In the genomic region with DNA sequence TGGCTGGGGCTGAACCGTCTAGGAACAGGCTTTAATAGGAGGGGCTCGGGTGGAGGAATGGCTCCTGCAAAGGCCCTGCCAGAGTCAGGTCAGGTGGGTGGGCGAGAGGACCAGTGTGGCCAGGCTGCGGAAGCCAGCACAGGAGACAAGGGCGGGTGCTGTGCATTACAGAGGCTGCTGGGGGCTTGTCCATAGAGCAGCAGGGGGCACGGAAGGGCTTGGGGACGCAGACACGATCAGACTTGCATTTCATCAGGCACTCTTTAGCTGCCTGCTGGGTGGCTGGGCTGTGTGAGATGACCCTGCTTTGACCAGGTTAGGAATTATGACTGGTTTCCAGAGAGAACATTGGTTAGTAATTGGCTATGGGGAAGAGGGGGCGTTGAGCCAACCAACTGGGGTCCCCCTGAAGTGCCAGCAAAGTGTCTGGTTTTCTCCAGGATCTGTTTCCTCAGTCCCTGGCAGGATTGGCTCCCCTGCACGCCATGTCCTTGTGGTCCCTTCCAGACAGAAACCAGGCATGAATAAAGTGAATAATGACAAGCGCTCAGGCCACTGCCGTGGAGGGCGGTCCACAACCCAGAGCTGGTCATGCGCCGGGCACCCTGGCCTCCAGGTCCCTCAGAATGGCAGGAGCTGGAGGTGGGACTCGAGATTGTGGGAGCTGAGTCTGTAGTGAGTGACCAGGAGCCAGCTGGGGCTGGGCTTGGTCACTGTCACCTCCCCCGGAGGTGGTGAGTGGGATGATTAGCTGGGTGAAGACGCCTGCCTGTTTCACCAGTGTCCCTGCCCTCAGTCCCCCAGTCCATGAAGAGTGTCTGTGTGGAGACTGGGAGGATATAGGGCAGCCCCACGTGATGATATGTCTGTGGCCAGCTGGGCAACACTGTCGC, we compare ENCODE assay signal across 8 cellular contexts. TPM values are rescaled to one million over a fixed set of nuclear protein-coding genes. Genes with fewer than 3 reads are reported as not detected.
DNase-seq lines count a peak whose midpoint lies in the region; ATAC-seq and TF ChIP-seq lines count a peak whose summit lies in the region.
"Not testable (repeated sequence)": the region's sequence is repeated elsewhere in the genome, so short reads cannot be mapped to it uniquely, and the experiment has no call there.

No MANE protein-coding gene starts in this region.

- H3K9ac ChIP-seq in parathyroid adenoma, result peak overlapping the region; percentile 31

- H3K4me2 ChIP-seq in parathyroid adenoma (ENCODE audit: low read length), result peak overlapping the region; percentile 95

- POLR2A ChIA-PET in Caco-2 (lab: Charles Lee), result not testable (repeated sequence)

- TF ChIP-seq EP300 in transverse colon (IDR thresholded peaks at IDR 0.05; ENCODE audit: low read depth), result not testable (repeated sequence)

- in situ Hi-C loops in transverse colon (cut with MboI; ENCODE audit: low pct_ligation_motif_present in 1 of 4, low pct_unique_long_range_greater_than_20kb in 1 of 4, low sequenced_read_pairs in 3 of 4), result not testable (repeated sequence)

- H3K27me3 Mint-ChIP-seq in Caco-2 (ENCODE audit: insufficient read depth, unreplicated experiment); T-helper 1 cell treated with Interleukin-12 subunit alpha and Interleukin-12 subunit beta and Interleukin-4 antibody, amounts not matched to agents 30 μg/mL and 1 μg/mL, for 36 hours (ENCODE audit: low read depth): not testable (repeated sequence)

- TF ChIP-seq POLR2A in transverse colon (IDR thresholded peaks at IDR 0.05), result not testable (repeated sequence)

- not testable (repeated sequence) for H3K9me3 ChIP-seq in Caco-2; parathyroid adenoma (ENCODE audit: control insufficient read depth, low read length); transverse colon

- TSS peak; percentile 70 for BruUV-seq in Caco-2 (replicated peaks; lab: Mats Ljungman, UMichigan)

- not testable (repeated sequence) for H3K36me3 ChIP-seq in Caco-2 (ENCODE audit: control insufficient read depth, insufficient read depth, low read length); parathyroid adenoma (ENCODE audit: control insufficient read depth, insufficient read depth, low read length); transverse colon

- not testable (repeated sequence) for H3K4me1 ChIP-seq in Caco-2, parathyroid adenoma
- H3K4me1 ChIP-seq in transverse colon, result peaks cover 15 to 34% (median 24%) of the 10 kb centered on the region in 4 donors

- not testable (repeated sequence) for H3K9me3 Mint-ChIP-seq in Caco-2 (ENCODE audit: unreplicated experiment); T-helper 1 cell treated with Interleukin-12 subunit alpha and Interleukin-12 subunit beta and Interleukin-4 antibody, amounts not matched to agents 30 μg/mL and 1 μg/mL, for 36 hours

- H3K4me3 ChIP-seq in Caco-2 (ENCODE audit: low read depth, low read length) (peak overlapping the region; percentile 87), HL-60 (replicated peaks; ENCODE audit: insufficient read depth, low read length) (peak overlapping the region; percentile 94), parathyroid adenoma (ENCODE audit: low read depth, low read length) (peak overlapping the region; percentile 97), transverse colon (peak overlapping the region; percentile 74 to 93 (median 74))

- H3K4me1 Mint-ChIP-seq in Caco-2 (ENCODE audit: low read depth, unreplicated experiment), result not testable (repeated sequence)
- H3K4me1 Mint-ChIP-seq in T-helper 1 cell treated with Interleukin-12 subunit alpha and Interleukin-12 subunit beta and Interleukin-4 antibody, amounts not matched to agents 30 μg/mL and 1 μg/mL, for 36 hours (ENCODE audit: low read depth), result peaks cover 45% of the 10 kb centered on the region

- peak overlapping the region; percentile 79 for H3K27ac Mint-ChIP-seq in Caco-2 (ENCODE audit: unreplicated experiment)
- peak overlapping the region; percentile 64 for H3K27ac Mint-ChIP-seq in T-helper 1 cell treated with Interleukin-12 subunit alpha and Interleukin-12 subunit beta and Interleukin-4 antibody, amounts not matched to agents 30 μg/mL and 1 μg/mL, for 36 hours

- peak overlapping the region; percentile 89 for H3K4me3 Mint-ChIP-seq in Caco-2 (ENCODE audit: unreplicated experiment)
- H3K4me3 Mint-ChIP-seq in T-helper 1 cell treated with Interleukin-12 subunit alpha and Interleukin-12 subunit beta and Interleukin-4 antibody, amounts not matched to agents 30 μg/mL and 1 μg/mL, for 36 hours, result peak overlapping the region; percentile 93

- H2AFZ ChIP-seq in parathyroid adenoma, result peak overlapping the region; percentile 90

- CTCF ChIA-PET in Caco-2 (lab: Charles Lee), result not testable (repeated sequence)

- intact Hi-C loops in Caco-2 (cut with micrococcal nuclease; ENCODE audit: unreplicated experiment); transverse colon (cut with DNase I; ENCODE audit: low total_unique reads): not testable (repeated sequence)

- not testable (repeated sequence) for H3K27me3 ChIP-seq in Caco-2 (replicated peaks; ENCODE audit: control insufficient read depth, insufficient read depth, low read length); HL-60 (ENCODE audit: insufficient read depth, poor library complexity, severe bottlenecking); parathyroid adenoma (ENCODE audit: control insufficient read depth, insufficient read depth, low read length); transverse colon

- not testable (repeated sequence) for TF ChIP-seq CTCF in Caco-2 (IDR thresholded peaks at IDR 0.05; ENCODE audit: insufficient read depth in 1 of 2, low read depth in 1 of 2, low read length in 1 of 2, severe bottlenecking in 1 of 2, unreplicated experiment in 1 of 2); HL-60 (IDR thresholded peaks at IDR 0.05; ENCODE audit: insufficient read depth, low read length); parathyroid adenoma (IDR thresholded peaks at IDR 0.05); transverse colon (IDR thresholded peaks at IDR 0.05)

- DNase-seq in Caco-2 (peak in 1 of 2 experiments; percentile 17), left kidney (ENCODE audit: low read depth, low spot score) (peak; percentile 43)
- DNase-seq in HL-60 (ENCODE audit: low read depth in 1 of 2, low spot score in 1 of 2); transverse colon: not testable (repeated sequence)

- WGBS in transverse colon (ENCODE audit: low coverage in 1 of 2), 2 donors, result 42% methylated on average over 20 of the region's 20 CpGs; no CpG with 5 or more reads in 1 of the 2 donors

- H3K79me2 ChIP-seq in parathyroid adenoma, result not testable (repeated sequence)

- ATAC-seq in esophagus mucosa, result peak; percentile 1

- not testable (repeated sequence) for H3K36me3 Mint-ChIP-seq in Caco-2 (ENCODE audit: insufficient read depth, unreplicated experiment); T-helper 1 cell treated with Interleukin-12 subunit alpha and Interleukin-12 subunit beta and Interleukin-4 antibody, amounts not matched to agents 30 μg/mL and 1 μg/mL, for 36 hours (ENCODE audit: low read depth)

- peak overlapping the region; percentile 76 for H3K27ac ChIP-seq in HL-60 (replicated peaks)
- H3K27ac ChIP-seq in angular gyrus (ENCODE audit: low read depth, low read length), result peak overlapping the region; percentile 89
- H3K27ac ChIP-seq in parathyroid adenoma, result peak overlapping the region; percentile 60
- H3K27ac ChIP-seq in transverse colon, result peak overlapping the region; percentile 80 to 91 (median 88)

RNA-seq across cellular contexts. Expression of gene DGCR6L, which starts 1.0 kb away (rescaled TPM):
- 30.9 and 37.4 TPM in 2 replicates for total RNA-seq in Caco-2 (2022)
- 34.8 TPM for total RNA-seq in esophagus mucosa
- 10 to 100 TPM; 27.7 to 52.3 (median 36.9) TPM for total RNA-seq in transverse colon

RNA-seq across cellular contexts. Expression of gene RTN4R, which starts 52.8 kb away (rescaled TPM):
- total RNA-seq in Caco-2 (2022) (10.7 and 11.1 TPM in 2 replicates), esophagus mucosa (3.9 TPM), transverse colon (10 to 100 TPM in 1 of 4 donors, 1 to 10 TPM in 1, under 1 TPM in 1, not detected in 1; 0.64 to 22.8 (median 3.0) TPM)
